Comparison of ENCODE assay signal across 12 cellular contexts in genomic region chr5:109105631-109106267, GRCh38.
DNase-seq lines count a peak whose midpoint lies in the region; ATAC-seq and TF ChIP-seq lines count a peak whose summit lies in the region.
"Had no signal": no experiment of that assay in that cellular context is flagged by ENCODE, and none has a peak within 500 bp of the region (broad histone marks: within the 10 kb centered on the region; RNA-seq: fewer than 3 reads in every experiment).

No MANE protein-coding gene starts in this region.

- no peak for ATAC-seq in GM21381 (IDR thresholded peaks at IDR 0.05; ENCODE audit: unreplicated experiment)

- intact Hi-C loops in uterus (cut with DNase I; ENCODE audit: low total_unique reads): no loop called here

- TF ChIP-seq POLR2A in uterus (IDR thresholded peaks at IDR 0.05): no peak

- DNase-seq in AG09319 (ENCODE audit: extremely low read depth, low read depth) (peak; percentile 76), NCI-H1694 treated with DMSO at 0.1 percent for 48 hours (lab: John Stamatoyannopoulos, UW) (peak; percentile 64), dedifferentiated amniotic fluid mesenchymal stem cell (ENCODE audit: extremely low spot score) (peak; percentile 87), mesothelial cell of epicardium (ENCODE audit: low spot score in 2 of 2, unreplicated experiment in 2 of 2) (no peak), uterus (no peak), H7 (no peak), SKM-1 (lab: John Stamatoyannopoulos, UW; ENCODE audit: unreplicated experiment) (no peak)
- DNase-seq: activated T-cell treated with anti-CD3 and anti-CD28 coated beads, Interleukin-2, amount 50 U/mL, for 24 hours; Calu3; PC-9 had no signal

- H3K27me3 Mint-ChIP-seq in mesothelial cell of epicardium (ENCODE audit: low read depth): no peaks in the 10 kb centered on the region
- H3K27me3 Mint-ChIP-seq: activated T-cell treated with anti-CD3 and anti-CD28 coated beads, Interleukin-2, amount 50 U/mL, for 24 hours had no signal

- no peak overlapping the region for H3K4me3 Mint-ChIP-seq in mesothelial cell of epicardium
- H3K4me3 Mint-ChIP-seq: activated T-cell treated with anti-CD3 and anti-CD28 coated beads, Interleukin-2, amount 50 U/mL, for 24 hours had no signal

- TF ChIP-seq CTCF in AG09319 (IDR thresholded peaks at IDR 0.05; ENCODE audit: low read depth, low read length) (no peak), mesothelial cell of epicardium (IDR thresholded peaks at IDR 0.05; ENCODE audit: unreplicated experiment) (no peak), uterus (IDR thresholded peaks at IDR 0.05) (no peak)

- H3K9me3 ChIP-seq in uterus: no peaks in the 10 kb centered on the region

- no peaks in the 10 kb centered on the region for H3K4me1 ChIP-seq in uterus

- H3K27me3 ChIP-seq in uterus (no peaks in the 10 kb centered on the region), H7 (ENCODE audit: control insufficient read depth, insufficient read depth, low read length) (no peaks in the 10 kb centered on the region)

- peaks cover 3% of the 10 kb centered on the region for H3K9me3 Mint-ChIP-seq in mesothelial cell of epicardium
- H3K9me3 Mint-ChIP-seq: activated T-cell treated with anti-CD3 and anti-CD28 coated beads, Interleukin-2, amount 50 U/mL, for 24 hours had no signal

- H3K27ac Mint-ChIP-seq in mesothelial cell of epicardium: peak overlapping the region; percentile 5
- H3K27ac Mint-ChIP-seq: activated T-cell treated with anti-CD3 and anti-CD28 coated beads, Interleukin-2, amount 50 U/mL, for 24 hours had no signal

- peaks cover 10% of the 10 kb centered on the region for H3K4me1 Mint-ChIP-seq in mesothelial cell of epicardium

- no peaks in the 10 kb centered on the region for H3K36me3 Mint-ChIP-seq in mesothelial cell of epicardium

- no peaks in the 10 kb centered on the region for H3K36me3 ChIP-seq in uterus
- no peaks in the 10 kb centered on the region for H3K36me3 ChIP-seq in H7 (replicated peaks; ENCODE audit: control insufficient read depth, insufficient read depth, low read length)

- H3K27ac ChIP-seq in uterus: peak overlapping the region in 1 of 2 donors; percentile 7
- H3K27ac ChIP-seq: HL-60, PC-9 had no signal

- H3K4me3 ChIP-seq in uterus: no peak overlapping the region
- no peak overlapping the region for H3K4me3 ChIP-seq in H7 (ENCODE audit: insufficient read depth, low read depth, low read length)
- H3K4me3 ChIP-seq: PC-9 had no signal

Comparison
In these comparisons a context has a peak if more than half of its experiments do, and no peak if none do; other contexts are left out.
1. DNase-seq: peak in AG09319 (single experiment), NCI-H1694 treated with DMSO at 0.1 percent for 48 hours (single experiment) and dedifferentiated amniotic fluid mesenchymal stem cell (single experiment); none in mesothelial cell of epicardium (0 of 2), uterus (0 of 2), H7 (single experiment) and SKM-1 (single experiment).